Comparison of ENCODE assay signal across 8 cellular contexts in the genomic region with DNA sequence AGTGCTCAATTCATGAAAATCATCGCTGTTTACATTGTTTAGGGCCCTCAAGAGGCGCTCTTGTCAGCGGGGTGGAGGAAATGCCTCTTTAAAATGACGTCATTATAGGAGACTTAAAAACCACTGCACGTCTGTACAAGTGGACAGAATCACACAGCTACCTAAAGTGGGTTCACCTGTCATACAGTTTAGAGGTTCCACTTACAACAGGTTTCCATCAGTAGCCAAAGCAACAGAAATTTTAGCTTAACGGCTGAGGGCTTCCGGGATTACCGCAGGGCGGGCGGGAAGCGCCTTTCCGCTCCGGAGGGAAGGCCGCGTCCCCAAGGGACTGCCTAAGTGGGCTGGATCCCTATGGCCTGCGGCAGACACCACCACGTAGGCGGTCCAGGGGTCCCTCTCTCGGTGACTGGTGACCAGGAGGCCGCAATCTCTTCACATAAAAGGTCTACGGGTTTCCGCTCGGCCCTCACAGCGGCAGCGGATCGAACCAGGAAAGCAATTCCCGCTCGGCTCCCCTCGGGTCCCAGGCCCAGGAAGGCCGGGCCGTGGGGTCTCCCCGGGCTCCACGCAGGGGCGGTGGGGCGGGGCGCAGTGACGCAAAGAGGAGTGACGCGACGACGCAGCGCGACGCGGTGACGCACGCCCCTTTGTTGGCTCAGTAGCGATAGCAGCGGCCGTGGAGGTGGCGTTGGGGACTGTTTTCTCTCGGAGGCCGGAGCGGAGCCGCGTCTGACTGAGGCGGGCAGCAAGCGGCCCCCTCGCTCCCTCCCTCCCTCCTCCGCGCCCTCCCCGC. TPM values are rescaled to one million over a fixed set of nuclear protein-coding genes. Genes with fewer than 3 reads are reported as not detected.
A peak's percentile ranks its signal among the peaks of the same experiment; 100 is the strongest.
DNase-seq lines count a peak whose midpoint lies in the region; ATAC-seq, FAIRE-seq and TF ChIP-seq lines count a peak whose summit lies in the region.

A gene with protein sequence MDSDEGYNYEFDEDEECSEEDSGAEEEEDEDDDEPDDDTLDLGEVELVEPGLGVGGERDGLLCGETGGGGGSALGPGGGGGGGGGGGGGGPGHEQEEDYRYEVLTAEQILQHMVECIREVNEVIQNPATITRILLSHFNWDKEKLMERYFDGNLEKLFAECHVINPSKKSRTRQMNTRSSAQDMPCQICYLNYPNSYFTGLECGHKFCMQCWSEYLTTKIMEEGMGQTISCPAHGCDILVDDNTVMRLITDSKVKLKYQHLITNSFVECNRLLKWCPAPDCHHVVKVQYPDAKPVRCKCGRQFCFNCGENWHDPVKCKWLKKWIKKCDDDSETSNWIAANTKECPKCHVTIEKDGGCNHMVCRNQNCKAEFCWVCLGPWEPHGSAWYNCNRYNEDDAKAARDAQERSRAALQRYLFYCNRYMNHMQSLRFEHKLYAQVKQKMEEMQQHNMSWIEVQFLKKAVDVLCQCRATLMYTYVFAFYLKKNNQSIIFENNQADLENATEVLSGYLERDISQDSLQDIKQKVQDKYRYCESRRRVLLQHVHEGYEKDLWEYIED (plus strand): TSS at position 661 of the 796 bp plus-strand sequence. CDS start 310 bp downstream, outside the sequence.

- H3K27me3 ChIP-seq in endodermal cell (ENCODE audit: control insufficient read depth, insufficient read depth, low read length, poor library complexity, severe bottlenecking), result no peaks in the 10 kb centered on the region

- peak within 1 kb of the TSS; percentile 99 for H3K9ac ChIP-seq in endodermal cell (ENCODE audit: extremely low read depth, low read length, poor library complexity, severe bottlenecking)

- peaks cover 27% of the 10 kb centered on the region for H3K36me3 Mint-ChIP-seq in endodermal cell (ENCODE audit: low read depth)

- peak within 1 kb of the TSS; percentile 98 for H3K4me3 Mint-ChIP-seq in endodermal cell

- peaks cover 18% of the 10 kb centered on the region for H3K4me1 Mint-ChIP-seq in endodermal cell

- peaks cover 28% of the 10 kb centered on the region for H3K36me3 ChIP-seq in endodermal cell (ENCODE audit: control insufficient read depth, insufficient read depth, low read length)
- H3K36me3 ChIP-seq in mesodermal cell (ENCODE audit: control insufficient read depth, insufficient read depth, low read length), result peaks cover 26% of the 10 kb centered on the region

- WGBS in endodermal cell (ENCODE audit: insufficient coverage in 1 of 2, insufficient read length in 1 of 2), 2 experiments, result 0 to 1% methylated on average over 18 to 62 of the region's 62 CpGs
- WGBS in mesodermal cell (ENCODE audit: insufficient coverage in 2 of 2), 2 experiments, result 0 to 1% methylated on average over 50 to 51 of the region's 62 CpGs

- in situ Hi-C loops in Caki2 (cut with HindIII; ENCODE audit: low pct_unique_long_range_greater_than_20kb, low sequenced_read_pairs), result no loop called here

- DNase-seq in Caki2 (ENCODE audit: low read depth) (peak; percentile 96), HTR-8/SVneo (ENCODE audit: insufficient read length, low spot score) (peak; percentile 92), NOMO-1 treated with DMSO at 0.1 percent for 48 hours (lab: John Stamatoyannopoulos, UW; ENCODE audit: unreplicated experiment) (peak; percentile 92), endodermal cell (peak; percentile 99)
- peak; percentile 84 for DNase-seq in activated CD8-positive, alpha-beta memory T cell treated with anti-CD3 and anti-CD28 coated beads, Interleukin-2, amount 50 U/mL, for 1 hour (ENCODE audit: extremely low read depth)
- peak; percentile 88 to 92 for DNase-seq in stimulated activated CD8-positive, alpha-beta memory T cell treated with anti-CD3 and anti-CD28 coated beads, Interleukin-15, amount 100 ng/mL, for 4 hours (ENCODE audit: low read depth in 2 of 2)

- peak; percentile 99 for FAIRE-seq in HTR-8/SVneo (lab: Jason Lieb, UNC)

- peak within 1 kb of the TSS; percentile 100 for H3K4me3 ChIP-seq in endodermal cell (ENCODE audit: low read length)
- H3K4me3 ChIP-seq in mesodermal cell (ENCODE audit: extremely low read depth, insufficient read depth, low read length, poor library complexity, severe bottlenecking), result peak within 1 kb of the TSS; percentile 97

- H3K4me1 ChIP-seq in endodermal cell (ENCODE audit: control insufficient read depth, insufficient read depth, low read length), result no peaks in the 10 kb centered on the region
- H3K4me1 ChIP-seq in mesodermal cell (ENCODE audit: control insufficient read depth, insufficient read depth, low read length, poor library complexity, severe bottlenecking), result no peaks in the 10 kb centered on the region

- peak; percentile 24 for TF ChIP-seq CTCF in endodermal cell (conservative IDR thresholded peaks at IDR 0.05)

- H3K27me3 Mint-ChIP-seq in endodermal cell (ENCODE audit: insufficient read depth), result no peaks in the 10 kb centered on the region

- H3K27ac ChIP-seq in endodermal cell (ENCODE audit: low read depth, low read length), result peak within 1 kb of the TSS; percentile 98
- H3K27ac ChIP-seq in mesodermal cell (ENCODE audit: low read depth, low read length, severe bottlenecking), result peak within 1 kb of the TSS; percentile 100

- H3K9me3 Mint-ChIP-seq in endodermal cell, result no peaks in the 10 kb centered on the region

- ATAC-seq in GM21360 (IDR thresholded peaks at IDR 0.05; ENCODE audit: unreplicated experiment), result peak; percentile 77

- peak within 1 kb of the TSS; percentile 99 for H3K27ac Mint-ChIP-seq in endodermal cell

- peaks cover 4% of the 10 kb centered on the region for H3K9me3 ChIP-seq in endodermal cell (ENCODE audit: control insufficient read depth, low read length)
- no peaks in the 10 kb centered on the region for H3K9me3 ChIP-seq in mesodermal cell (ENCODE audit: control insufficient read depth, low read length)

RNA-seq across cellular contexts. Expression of the gene that starts here (rescaled TPM):
- total RNA-seq in Caki2 (2014; rRNA removed; shearing (Covaris generic); ENCODE audit: low replicate concordance), result 26.2 and 31.0 TPM in 2 replicates
- 100 to 1,000 TPM; 183 to 238 TPM for total RNA-seq in endodermal cell
- polyA plus RNA-seq in endodermal cell (2013, experiment 1 of 2), result 108 TPM
- polyA plus RNA-seq in endodermal cell (2013, experiment 2 of 2), result 99.0 TPM
- 135 TPM for polyA plus RNA-seq in mesodermal cell (2013, experiment 1 of 2)
- 131 TPM for polyA plus RNA-seq in mesodermal cell (2013, experiment 2 of 2)

Comparison
In these comparisons a context has a peak if more than half of its experiments do, and no peak if none do; other contexts are left out.
1. Peak in every context shown above with its lines: DNase-seq, ATAC-seq, H3K4me3 ChIP-seq and H3K27ac ChIP-seq.